In the genomic region with DNA sequence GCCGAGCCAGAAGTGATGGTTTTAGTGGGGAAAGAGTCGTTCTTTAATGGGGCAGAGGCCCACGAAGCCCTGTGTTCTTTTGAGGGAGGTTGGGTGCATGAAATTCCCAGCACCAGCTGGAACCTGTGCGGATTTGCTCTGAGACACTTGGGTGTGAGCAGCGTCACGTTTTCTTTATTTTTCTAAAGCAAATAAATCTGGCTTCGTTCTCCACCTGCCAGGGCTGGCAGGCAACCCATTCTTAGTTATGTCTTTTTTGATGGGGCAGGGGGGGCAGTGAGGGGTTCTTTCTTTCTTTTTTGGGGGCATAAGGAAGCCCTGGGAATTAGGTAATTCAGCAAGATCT, we compare ENCODE assay signal across 1 cellular context.
TF ChIP-seq lines count a peak whose summit lies in the region.

No MANE protein-coding gene starts in this region.

TF ChIP-seq in HEK293, 187 proteins besides CTCF, POLR2A, EP300 and RAD21 (continued from another document and continues in another):
- TF ChIP-seq, protein P1, sequence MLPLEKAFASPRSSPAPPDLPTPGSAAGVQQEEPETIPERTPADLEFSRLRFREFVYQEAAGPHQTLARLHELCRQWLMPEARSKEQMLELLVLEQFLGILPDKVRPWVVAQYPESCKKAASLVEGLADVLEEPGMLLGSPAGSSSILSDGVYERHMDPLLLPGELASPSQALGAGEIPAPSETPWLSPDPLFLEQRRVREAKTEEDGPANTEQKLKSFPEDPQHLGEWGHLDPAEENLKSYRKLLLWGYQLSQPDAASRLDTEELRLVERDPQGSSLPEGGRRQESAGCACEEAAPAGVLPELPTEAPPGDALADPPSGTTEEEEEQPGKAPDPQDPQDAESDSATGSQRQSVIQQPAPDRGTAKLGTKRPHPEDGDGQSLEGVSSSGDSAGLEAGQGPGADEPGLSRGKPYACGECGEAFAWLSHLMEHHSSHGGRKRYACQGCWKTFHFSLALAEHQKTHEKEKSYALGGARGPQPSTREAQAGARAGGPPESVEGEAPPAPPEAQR (tag by site-specific recombination; IDR thresholded peaks at IDR 0.05): no peak
- TF ChIP-seq, protein P2, sequence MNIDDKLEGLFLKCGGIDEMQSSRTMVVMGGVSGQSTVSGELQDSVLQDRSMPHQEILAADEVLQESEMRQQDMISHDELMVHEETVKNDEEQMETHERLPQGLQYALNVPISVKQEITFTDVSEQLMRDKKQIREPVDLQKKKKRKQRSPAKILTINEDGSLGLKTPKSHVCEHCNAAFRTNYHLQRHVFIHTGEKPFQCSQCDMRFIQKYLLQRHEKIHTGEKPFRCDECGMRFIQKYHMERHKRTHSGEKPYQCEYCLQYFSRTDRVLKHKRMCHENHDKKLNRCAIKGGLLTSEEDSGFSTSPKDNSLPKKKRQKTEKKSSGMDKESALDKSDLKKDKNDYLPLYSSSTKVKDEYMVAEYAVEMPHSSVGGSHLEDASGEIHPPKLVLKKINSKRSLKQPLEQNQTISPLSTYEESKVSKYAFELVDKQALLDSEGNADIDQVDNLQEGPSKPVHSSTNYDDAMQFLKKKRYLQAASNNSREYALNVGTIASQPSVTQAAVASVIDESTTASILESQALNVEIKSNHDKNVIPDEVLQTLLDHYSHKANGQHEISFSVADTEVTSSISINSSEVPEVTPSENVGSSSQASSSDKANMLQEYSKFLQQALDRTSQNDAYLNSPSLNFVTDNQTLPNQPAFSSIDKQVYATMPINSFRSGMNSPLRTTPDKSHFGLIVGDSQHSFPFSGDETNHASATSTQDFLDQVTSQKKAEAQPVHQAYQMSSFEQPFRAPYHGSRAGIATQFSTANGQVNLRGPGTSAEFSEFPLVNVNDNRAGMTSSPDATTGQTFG (tag by site-specific recombination; IDR thresholded peaks at IDR 0.05; ENCODE audit: borderline replicate concordance): no peak
- TF ChIP-seq ZBTB21 (tag by site-specific recombination; IDR thresholded peaks at IDR 0.05): no peak
- TF ChIP-seq ZNF473 (tag by site-specific recombination; IDR thresholded peaks at IDR 0.05): no peak
- no peak for TF ChIP-seq ZNF184 (tag by site-specific recombination; IDR thresholded peaks at IDR 0.05)
- TF ChIP-seq MZF1 (tag by site-specific recombination; IDR thresholded peaks at IDR 0.05; ENCODE audit: borderline replicate concordance): 0 out of 2 replicates have a peak, but pooled peaks have one; percentile 11
- TF ChIP-seq ZNF610 (tag by site-specific recombination; IDR thresholded peaks at IDR 0.05; ENCODE audit: borderline replicate concordance): 0 out of 2 replicates have a peak, but pooled peaks have one; percentile 8
- TF ChIP-seq TCF7L2 (IDR thresholded peaks at IDR 0.05; ENCODE audit: borderline replicate concordance, low read depth, low read length): no peak
- no peak for TF ChIP-seq ZNF792 (tag by site-specific recombination; IDR thresholded peaks at IDR 0.05)
- no peak for TF ChIP-seq ZNF837 (tag by site-specific recombination; IDR thresholded peaks at IDR 0.05)
- no peak for TF ChIP-seq ZNF600 (tag by site-specific recombination; IDR thresholded peaks at IDR 0.05)
- TF ChIP-seq, protein P3, sequence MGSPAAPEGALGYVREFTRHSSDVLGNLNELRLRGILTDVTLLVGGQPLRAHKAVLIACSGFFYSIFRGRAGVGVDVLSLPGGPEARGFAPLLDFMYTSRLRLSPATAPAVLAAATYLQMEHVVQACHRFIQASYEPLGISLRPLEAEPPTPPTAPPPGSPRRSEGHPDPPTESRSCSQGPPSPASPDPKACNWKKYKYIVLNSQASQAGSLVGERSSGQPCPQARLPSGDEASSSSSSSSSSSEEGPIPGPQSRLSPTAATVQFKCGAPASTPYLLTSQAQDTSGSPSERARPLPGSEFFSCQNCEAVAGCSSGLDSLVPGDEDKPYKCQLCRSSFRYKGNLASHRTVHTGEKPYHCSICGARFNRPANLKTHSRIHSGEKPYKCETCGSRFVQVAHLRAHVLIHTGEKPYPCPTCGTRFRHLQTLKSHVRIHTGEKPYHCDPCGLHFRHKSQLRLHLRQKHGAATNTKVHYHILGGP (tag by site-specific recombination; IDR thresholded peaks at IDR 0.05): no peak
- TF ChIP-seq ZNF830 (tag by site-specific recombination; IDR thresholded peaks at IDR 0.05; ENCODE audit: low read depth): no peak
- TF ChIP-seq, protein P4, sequence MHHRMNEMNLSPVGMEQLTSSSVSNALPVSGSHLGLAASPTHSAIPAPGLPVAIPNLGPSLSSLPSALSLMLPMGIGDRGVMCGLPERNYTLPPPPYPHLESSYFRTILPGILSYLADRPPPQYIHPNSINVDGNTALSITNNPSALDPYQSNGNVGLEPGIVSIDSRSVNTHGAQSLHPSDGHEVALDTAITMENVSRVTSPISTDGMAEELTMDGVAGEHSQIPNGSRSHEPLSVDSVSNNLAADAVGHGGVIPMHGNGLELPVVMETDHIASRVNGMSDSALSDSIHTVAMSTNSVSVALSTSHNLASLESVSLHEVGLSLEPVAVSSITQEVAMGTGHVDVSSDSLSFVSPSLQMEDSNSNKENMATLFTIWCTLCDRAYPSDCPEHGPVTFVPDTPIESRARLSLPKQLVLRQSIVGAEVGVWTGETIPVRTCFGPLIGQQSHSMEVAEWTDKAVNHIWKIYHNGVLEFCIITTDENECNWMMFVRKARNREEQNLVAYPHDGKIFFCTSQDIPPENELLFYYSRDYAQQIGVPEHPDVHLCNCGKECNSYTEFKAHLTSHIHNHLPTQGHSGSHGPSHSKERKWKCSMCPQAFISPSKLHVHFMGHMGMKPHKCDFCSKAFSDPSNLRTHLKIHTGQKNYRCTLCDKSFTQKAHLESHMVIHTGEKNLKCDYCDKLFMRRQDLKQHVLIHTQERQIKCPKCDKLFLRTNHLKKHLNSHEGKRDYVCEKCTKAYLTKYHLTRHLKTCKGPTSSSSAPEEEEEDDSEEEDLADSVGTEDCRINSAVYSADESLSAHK (tag by site-specific recombination; IDR thresholded peaks at IDR 0.05): 0 out of 2 replicates have a peak, but pooled peaks have one; percentile 3
- no peak for TF ChIP-seq ZNF16 (tag by site-specific recombination; IDR thresholded peaks at IDR 0.05; ENCODE audit: low read depth)
- no peak for TF ChIP-seq ZNF302 (tag by site-specific recombination; IDR thresholded peaks at IDR 0.05; ENCODE audit: low read depth)
- TF ChIP-seq, protein P5, sequence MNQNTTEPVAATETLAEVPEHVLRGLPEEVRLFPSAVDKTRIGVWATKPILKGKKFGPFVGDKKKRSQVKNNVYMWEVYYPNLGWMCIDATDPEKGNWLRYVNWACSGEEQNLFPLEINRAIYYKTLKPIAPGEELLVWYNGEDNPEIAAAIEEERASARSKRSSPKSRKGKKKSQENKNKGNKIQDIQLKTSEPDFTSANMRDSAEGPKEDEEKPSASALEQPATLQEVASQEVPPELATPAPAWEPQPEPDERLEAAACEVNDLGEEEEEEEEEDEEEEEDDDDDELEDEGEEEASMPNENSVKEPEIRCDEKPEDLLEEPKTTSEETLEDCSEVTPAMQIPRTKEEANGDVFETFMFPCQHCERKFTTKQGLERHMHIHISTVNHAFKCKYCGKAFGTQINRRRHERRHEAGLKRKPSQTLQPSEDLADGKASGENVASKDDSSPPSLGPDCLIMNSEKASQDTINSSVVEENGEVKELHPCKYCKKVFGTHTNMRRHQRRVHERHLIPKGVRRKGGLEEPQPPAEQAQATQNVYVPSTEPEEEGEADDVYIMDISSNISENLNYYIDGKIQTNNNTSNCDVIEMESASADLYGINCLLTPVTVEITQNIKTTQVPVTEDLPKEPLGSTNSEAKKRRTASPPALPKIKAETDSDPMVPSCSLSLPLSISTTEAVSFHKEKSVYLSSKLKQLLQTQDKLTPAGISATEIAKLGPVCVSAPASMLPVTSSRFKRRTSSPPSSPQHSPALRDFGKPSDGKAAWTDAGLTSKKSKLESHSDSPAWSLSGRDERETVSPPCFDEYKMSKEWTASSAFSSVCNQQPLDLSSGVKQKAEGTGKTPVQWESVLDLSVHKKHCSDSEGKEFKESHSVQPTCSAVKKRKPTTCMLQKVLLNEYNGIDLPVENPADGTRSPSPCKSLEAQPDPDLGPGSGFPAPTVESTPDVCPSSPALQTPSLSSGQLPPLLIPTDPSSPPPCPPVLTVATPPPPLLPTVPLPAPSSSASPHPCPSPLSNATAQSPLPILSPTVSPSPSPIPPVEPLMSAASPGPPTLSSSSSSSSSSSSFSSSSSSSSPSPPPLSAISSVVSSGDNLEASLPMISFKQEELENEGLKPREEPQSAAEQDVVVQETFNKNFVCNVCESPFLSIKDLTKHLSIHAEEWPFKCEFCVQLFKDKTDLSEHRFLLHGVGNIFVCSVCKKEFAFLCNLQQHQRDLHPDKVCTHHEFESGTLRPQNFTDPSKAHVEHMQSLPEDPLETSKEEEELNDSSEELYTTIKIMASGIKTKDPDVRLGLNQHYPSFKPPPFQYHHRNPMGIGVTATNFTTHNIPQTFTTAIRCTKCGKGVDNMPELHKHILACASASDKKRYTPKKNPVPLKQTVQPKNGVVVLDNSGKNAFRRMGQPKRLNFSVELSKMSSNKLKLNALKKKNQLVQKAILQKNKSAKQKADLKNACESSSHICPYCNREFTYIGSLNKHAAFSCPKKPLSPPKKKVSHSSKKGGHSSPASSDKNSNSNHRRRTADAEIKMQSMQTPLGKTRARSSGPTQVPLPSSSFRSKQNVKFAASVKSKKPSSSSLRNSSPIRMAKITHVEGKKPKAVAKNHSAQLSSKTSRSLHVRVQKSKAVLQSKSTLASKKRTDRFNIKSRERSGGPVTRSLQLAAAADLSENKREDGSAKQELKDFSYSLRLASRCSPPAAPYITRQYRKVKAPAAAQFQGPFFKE (tag by site-specific recombination; IDR thresholded peaks at IDR 0.05; ENCODE audit: borderline replicate concordance): no peak
- peak; percentile 3; the same call in 1 of the 2 replicates for TF ChIP-seq ZNF335 (tag by site-specific recombination; conservative IDR thresholded peaks at IDR 0.05)
- no peak for TF ChIP-seq SCRT2 (tag by site-specific recombination; IDR thresholded peaks at IDR 0.05)
- no peak for TF ChIP-seq ZFP41 (tag by site-specific recombination; IDR thresholded peaks at IDR 0.05; ENCODE audit: borderline replicate concordance)
- TF ChIP-seq, protein P6, sequence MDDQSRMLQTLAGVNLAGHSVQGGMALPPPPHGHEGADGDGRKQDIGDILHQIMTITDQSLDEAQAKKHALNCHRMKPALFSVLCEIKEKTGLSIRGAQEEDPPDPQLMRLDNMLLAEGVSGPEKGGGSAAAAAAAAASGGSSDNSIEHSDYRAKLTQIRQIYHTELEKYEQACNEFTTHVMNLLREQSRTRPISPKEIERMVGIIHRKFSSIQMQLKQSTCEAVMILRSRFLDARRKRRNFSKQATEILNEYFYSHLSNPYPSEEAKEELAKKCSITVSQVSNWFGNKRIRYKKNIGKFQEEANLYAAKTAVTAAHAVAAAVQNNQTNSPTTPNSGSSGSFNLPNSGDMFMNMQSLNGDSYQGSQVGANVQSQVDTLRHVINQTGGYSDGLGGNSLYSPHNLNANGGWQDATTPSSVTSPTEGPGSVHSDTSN (CRISPR knock-in tag; IDR thresholded peaks at IDR 0.05): no peak
- no peak for TF ChIP-seq ZNF155 (tag by site-specific recombination; IDR thresholded peaks at IDR 0.05)
- no peak for TF ChIP-seq ZNF843 (tag by site-specific recombination; IDR thresholded peaks at IDR 0.05)
- TF ChIP-seq, protein P7, sequence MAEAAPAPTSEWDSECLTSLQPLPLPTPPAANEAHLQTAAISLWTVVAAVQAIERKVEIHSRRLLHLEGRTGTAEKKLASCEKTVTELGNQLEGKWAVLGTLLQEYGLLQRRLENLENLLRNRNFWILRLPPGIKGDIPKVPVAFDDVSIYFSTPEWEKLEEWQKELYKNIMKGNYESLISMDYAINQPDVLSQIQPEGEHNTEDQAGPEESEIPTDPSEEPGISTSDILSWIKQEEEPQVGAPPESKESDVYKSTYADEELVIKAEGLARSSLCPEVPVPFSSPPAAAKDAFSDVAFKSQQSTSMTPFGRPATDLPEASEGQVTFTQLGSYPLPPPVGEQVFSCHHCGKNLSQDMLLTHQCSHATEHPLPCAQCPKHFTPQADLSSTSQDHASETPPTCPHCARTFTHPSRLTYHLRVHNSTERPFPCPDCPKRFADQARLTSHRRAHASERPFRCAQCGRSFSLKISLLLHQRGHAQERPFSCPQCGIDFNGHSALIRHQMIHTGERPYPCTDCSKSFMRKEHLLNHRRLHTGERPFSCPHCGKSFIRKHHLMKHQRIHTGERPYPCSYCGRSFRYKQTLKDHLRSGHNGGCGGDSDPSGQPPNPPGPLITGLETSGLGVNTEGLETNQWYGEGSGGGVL (tag by site-specific recombination; IDR thresholded peaks at IDR 0.05): no peak
- TF ChIP-seq, protein P8, sequence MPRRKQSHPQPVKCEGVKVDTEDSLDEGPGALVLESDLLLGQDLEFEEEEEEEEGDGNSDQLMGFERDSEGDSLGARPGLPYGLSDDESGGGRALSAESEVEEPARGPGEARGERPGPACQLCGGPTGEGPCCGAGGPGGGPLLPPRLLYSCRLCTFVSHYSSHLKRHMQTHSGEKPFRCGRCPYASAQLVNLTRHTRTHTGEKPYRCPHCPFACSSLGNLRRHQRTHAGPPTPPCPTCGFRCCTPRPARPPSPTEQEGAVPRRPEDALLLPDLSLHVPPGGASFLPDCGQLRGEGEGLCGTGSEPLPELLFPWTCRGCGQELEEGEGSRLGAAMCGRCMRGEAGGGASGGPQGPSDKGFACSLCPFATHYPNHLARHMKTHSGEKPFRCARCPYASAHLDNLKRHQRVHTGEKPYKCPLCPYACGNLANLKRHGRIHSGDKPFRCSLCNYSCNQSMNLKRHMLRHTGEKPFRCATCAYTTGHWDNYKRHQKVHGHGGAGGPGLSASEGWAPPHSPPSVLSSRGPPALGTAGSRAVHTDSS (tag by site-specific recombination; IDR thresholded peaks at IDR 0.05): 0 out of 2 replicates have a peak, but pooled peaks have one; percentile 18
- TF ChIP-seq MYNN (tag by site-specific recombination; IDR thresholded peaks at IDR 0.05; ENCODE audit: borderline replicate concordance): no peak
- no peak for TF ChIP-seq EGR2 (tag by site-specific recombination; IDR thresholded peaks at IDR 0.05; ENCODE audit: low read depth)
- TF ChIP-seq, protein P9, sequence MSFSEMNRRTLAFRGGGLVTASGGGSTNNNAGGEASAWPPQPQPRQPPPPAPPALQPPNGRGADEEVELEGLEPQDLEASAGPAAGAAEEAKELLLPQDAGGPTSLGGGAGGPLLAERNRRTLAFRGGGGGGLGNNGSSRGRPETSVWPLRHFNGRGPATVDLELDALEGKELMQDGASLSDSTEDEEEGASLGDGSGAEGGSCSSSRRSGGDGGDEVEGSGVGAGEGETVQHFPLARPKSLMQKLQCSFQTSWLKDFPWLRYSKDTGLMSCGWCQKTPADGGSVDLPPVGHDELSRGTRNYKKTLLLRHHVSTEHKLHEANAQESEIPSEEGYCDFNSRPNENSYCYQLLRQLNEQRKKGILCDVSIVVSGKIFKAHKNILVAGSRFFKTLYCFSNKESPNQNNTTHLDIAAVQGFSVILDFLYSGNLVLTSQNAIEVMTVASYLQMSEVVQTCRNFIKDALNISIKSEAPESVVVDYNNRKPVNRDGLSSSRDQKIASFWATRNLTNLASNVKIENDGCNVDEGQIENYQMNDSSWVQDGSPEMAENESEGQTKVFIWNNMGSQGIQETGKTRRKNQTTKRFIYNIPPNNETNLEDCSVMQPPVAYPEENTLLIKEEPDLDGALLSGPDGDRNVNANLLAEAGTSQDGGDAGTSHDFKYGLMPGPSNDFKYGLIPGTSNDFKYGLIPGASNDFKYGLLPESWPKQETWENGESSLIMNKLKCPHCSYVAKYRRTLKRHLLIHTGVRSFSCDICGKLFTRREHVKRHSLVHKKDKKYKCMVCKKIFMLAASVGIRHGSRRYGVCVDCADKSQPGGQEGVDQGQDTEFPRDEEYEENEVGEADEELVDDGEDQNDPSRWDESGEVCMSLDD (tag by site-specific recombination; IDR thresholded peaks at IDR 0.05): no peak
